9 cellular contexts compared by ENCODE assay signal in genomic region chr19:16829822-16830289, GRCh38. TPM values are rescaled to one million over a fixed set of nuclear protein-coding genes. Genes with fewer than 3 reads are reported as not detected.
DNase-seq lines count a peak whose midpoint lies in the region; ATAC-seq lines count a peak whose summit lies in the region.
"Had no signal": no experiment of that assay in that cellular context is flagged by ENCODE, and none has a peak within 500 bp of the region (broad histone marks: within the 10 kb centered on the region; RNA-seq: fewer than 3 reads in every experiment).

No MANE protein-coding gene starts in this region.

- H3K36me3 Mint-ChIP-seq in IgD-negative memory B cell: peaks cover 10% of the 10 kb centered on the region

- no peak for DNase-seq in nucleus accumbens (lab: John Stamatoyannopoulos, UW)
- no peak for DNase-seq in stimulated activated CD4-positive, alpha-beta T cell treated with anti-CD3 and anti-CD28 coated beads, Interleukin-12 subunit alpha, Interleukin-12 subunit beta, amount 100 ng/mL, for 4 hours

- H3K4me3 Mint-ChIP-seq in IgD-negative memory B cell: peak overlapping the region; percentile 83 to 96 (median 86)

- peaks cover 24% of the 10 kb centered on the region for H3K79me2 ChIP-seq in ACC112 (ENCODE audit: control insufficient read depth, insufficient read depth, low read length, unreplicated experiment)

- H2AFZ ChIP-seq in ACC112 (ENCODE audit: low read length, unreplicated experiment): no peak overlapping the region

- H3K4me1 Mint-ChIP-seq in IgD-negative memory B cell: peaks cover 31 to 50% (median 38%) of the 10 kb centered on the region in 3 donors

- H3K4me1 ChIP-seq in ACC112 (ENCODE audit: control insufficient read depth, insufficient read depth, low read length, unreplicated experiment): peaks cover 18% of the 10 kb centered on the region
- H3K4me1 ChIP-seq in muscle layer of colon (ENCODE audit: insufficient read depth, low read length): peaks cover 21% of the 10 kb centered on the region

- H3K27ac ChIP-seq in ACC112 (ENCODE audit: low read depth, low read length): no peak overlapping the region
- peak overlapping the region; percentile 65 for H3K27ac ChIP-seq in cingulate gyrus (ENCODE audit: low read depth, low read length)
- H3K27ac ChIP-seq in muscle layer of colon (ENCODE audit: low read depth, low read length): peak overlapping the region; percentile 78

- H3K9me3 Mint-ChIP-seq in IgD-negative memory B cell: no peaks in the 10 kb centered on the region
- H3K9me3 Mint-ChIP-seq: activated naive CD4-positive, alpha-beta T cell treated with anti-CD3 and anti-CD28 coated beads, Interleukin-2, amount 50 U/mL, for 72 hours had no signal

- H3K4me3 ChIP-seq in ACC112 (ENCODE audit: low read depth, low read length): peak overlapping the region; percentile 99
- peak overlapping the region; percentile 82 to 92 for H3K4me3 ChIP-seq in muscle layer of colon (ENCODE audit: low read depth in 1 of 2, low read length in 2 of 2)

- H3K36me3 ChIP-seq in ACC112 (ENCODE audit: insufficient read depth, low read length): no peaks in the 10 kb centered on the region; the same call in 1 of the 2 replicates
- H3K36me3 ChIP-seq in muscle layer of colon (ENCODE audit: insufficient read depth, low read length): peaks cover 26% of the 10 kb centered on the region

- H3K9me3 ChIP-seq in muscle layer of colon (ENCODE audit: low read length): no peaks in the 10 kb centered on the region

- ATAC-seq in HG02870 (IDR thresholded peaks at IDR 0.05; ENCODE audit: unreplicated experiment) (no peak), HG03354 (IDR thresholded peaks at IDR 0.05; ENCODE audit: poor library complexity, severe bottlenecking, unreplicated experiment) (no peak)

- H3K9ac ChIP-seq in muscle layer of colon (ENCODE audit: low read length): peak overlapping the region; percentile 63

- H3K27me3 ChIP-seq in ACC112 (ENCODE audit: insufficient read depth, low read length) (no peaks in the 10 kb centered on the region), muscle layer of colon (ENCODE audit: control insufficient read depth in 1 of 2, insufficient read depth in 2 of 2, low read length in 2 of 2) (no peaks in the 10 kb centered on the region)

- H3K27me3 Mint-ChIP-seq in IgD-negative memory B cell: peaks cover 13% of the 10 kb centered on the region

- H3K27ac Mint-ChIP-seq in IgD-negative memory B cell: peak overlapping the region; percentile 77 to 90 (median 87)

RNA-seq across cellular contexts. Expression of gene SIN3B, which starts 0.7 kb away (rescaled TPM):
- polyA plus RNA-seq in IgD-negative memory B cell: 11.8 TPM

RNA-seq across cellular contexts. Expression of gene F2RL3, which starts 58.9 kb away (rescaled TPM):
- 0.36 TPM for polyA plus RNA-seq in IgD-negative memory B cell
